Comparison of ENCODE assay signal across 8 cellular contexts in genomic region chrX:130539721-130540321, GRCh38.
DNase-seq lines count a peak whose midpoint lies in the region; ATAC-seq and TF ChIP-seq lines count a peak whose summit lies in the region.

No MANE protein-coding gene starts in this region.

- TF ChIP-seq CTCF in AG09309 (IDR thresholded peaks at IDR 0.05; ENCODE audit: control insufficient read depth, insufficient read depth, low read depth, low read length, missing control alignments) (peak; percentile 85), astrocyte of the spinal cord (IDR thresholded peaks at IDR 0.05; ENCODE audit: low read depth, low read length) (peak; percentile 73)

- peak; percentile 76 for ATAC-seq in GM18502 (IDR thresholded peaks at IDR 0.05; ENCODE audit: poor library complexity, unreplicated experiment)

- no peak overlapping the region for H3K4me3 ChIP-seq in AG09309 (ENCODE audit: control insufficient read depth, low read depth, low read length)
- no peak overlapping the region for H3K4me3 ChIP-seq in astrocyte of the spinal cord (ENCODE audit: low read depth, low read length)

- in situ Hi-C loops in astrocyte of the spinal cord (cut with HindIII; ENCODE audit: low sequenced_read_pairs), result no loop called here

- DNase-seq in AG09309 (ENCODE audit: low read depth) (no peak), HT-29 (ENCODE audit: low spot score) (peak; percentile 53), RPMI8226 (peak; percentile 59), astrocyte of the spinal cord (ENCODE audit: low read depth, low spot score) (peak; percentile 52), islet precursor cell (peak; percentile 64), epidermal melanocyte (ENCODE audit: insufficient read length, low spot score) (no peak)
- DNase-seq in stimulated activated CD4-positive, alpha-beta T cell treated with anti-CD3 and anti-CD28 coated beads, TNF-alpha, amount 100 ng/mL, for 48 hours (ENCODE audit: low read depth in 3 of 3), result peak; percentile 10 to 18 (median 17)

Comparison
In these comparisons a context has a peak if more than half of its experiments do, and no peak if none do; other contexts are left out.
1. DNase-seq: peak in HT-29 (single experiment), RPMI8226 (single experiment), astrocyte of the spinal cord (single experiment), islet precursor cell (single experiment) and stimulated activated CD4-positive, alpha-beta T cell treated with anti-CD3 and anti-CD28 coated beads, TNF-alpha, amount 100 ng/mL, for 48 hours (3 of 3); none in AG09309 (single experiment) and epidermal melanocyte (single experiment).